In the genomic region with DNA sequence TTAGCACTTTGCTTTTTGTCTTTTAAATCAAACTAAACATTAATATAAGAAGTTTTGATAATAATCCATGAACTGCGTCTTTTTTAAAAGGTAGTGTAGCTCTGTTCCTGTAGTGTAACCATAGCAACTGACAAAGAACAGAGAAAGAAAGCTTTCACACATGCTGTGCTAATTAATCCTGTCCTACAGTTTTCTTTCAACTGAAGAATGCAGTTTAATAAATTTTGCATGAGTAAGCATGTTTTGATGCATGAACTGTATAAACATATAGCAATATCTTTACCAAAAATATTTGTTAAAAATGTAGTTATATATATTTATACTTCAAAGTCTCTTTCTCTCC, we compare ENCODE assay signal across 22 cellular contexts.
A peak's percentile ranks its signal among the peaks of the same experiment; 100 is the strongest.
DNase-seq lines count a peak whose midpoint lies in the region; FAIRE-seq and TF ChIP-seq lines count a peak whose summit lies in the region.
"Had no signal": no experiment of that assay in that cellular context is flagged by ENCODE, and none has a peak within 500 bp of the region (broad histone marks: within the 10 kb centered on the region; RNA-seq: fewer than 3 reads in every experiment).

No MANE protein-coding gene starts in this region.

- peak overlapping the region; percentile 67 for H3K27ac Mint-ChIP-seq in endothelial cell (ENCODE audit: unreplicated experiment)
- H3K27ac Mint-ChIP-seq: activated CD8-positive, alpha-beta T cell treated with anti-CD3 and anti-CD28 coated beads for 36 hours; activated naive CD8-positive, alpha-beta T cell treated with anti-CD3 and anti-CD28 coated beads, Interleukin-2, amount 10 ng/mL, durations not matched to agents 7 days and 5 days; activated T-cell treated with anti-CD3 and anti-CD28 coated beads, Interleukin-2, amount 50 U/mL, for 72 hours; CD14-positive monocyte; stimulated activated naive B cell treated with anti-CD40 and anti-IgM and Interleukin-4, amounts not matched to agents 10 μg/mL and 1 μg/mL and 100 μg/mL, for 72 hours had no signal

- WGBS in hepatocyte (ENCODE audit: low lambda C conversion rate, missing lambda C conversion rate) = 60% methylated on average over 1 of the region's 1 CpG

- H3K4me2 ChIP-seq in hepatocyte = no peak overlapping the region
- H3K4me2 ChIP-seq: smooth muscle cell had no signal

- H3K9me3 ChIP-seq in hepatocyte (ENCODE audit: low read depth) = no peaks in the 10 kb centered on the region
- H3K9me3 ChIP-seq: transverse colon had no signal

- DNase-seq in DMS 273 (lab: John Stamatoyannopoulos, UW; ENCODE audit: unreplicated experiment) (peak; percentile 49), DMS 273 treated with DMSO at 0.1 percent for 48 hours (lab: John Stamatoyannopoulos, UW) (no peak), NCI-H748 treated with DMSO at 0.1 percent for 48 hours (lab: John Stamatoyannopoulos, UW) (peak; percentile 34), endothelial cell (ENCODE audit: low spot score) (no peak), retina (peak; percentile 61), hepatocyte (ENCODE audit: low spot score) (no peak), urothelium cell line (ENCODE audit: low spot score) (no peak), NOMO-1 (lab: John Stamatoyannopoulos, UW; ENCODE audit: unreplicated experiment in 2 of 2) (no peak)
- DNase-seq: activated CD8-positive, alpha-beta T cell treated with anti-CD3 and anti-CD28 coated beads for 36 hours; activated naive CD8-positive, alpha-beta T cell treated with anti-CD3 and anti-CD28 coated beads, Interleukin-2, amount 10 ng/mL, durations not matched to agents 7 days and 5 days; activated T-cell treated with anti-CD3 and anti-CD28 coated beads, Interleukin-2, amount 50 U/mL, for 72 hours; central memory CD4-positive, alpha-beta T cell; DMS79 treated with DMSO at 0.1 percent for 48 hours; foreskin melanocyte; midbrain; occipital lobe; stimulated activated naive B cell treated with anti-CD40 and anti-IgM and Interleukin-4, amounts not matched to agents 10 μg/mL and 1 μg/mL and 100 μg/mL, for 72 hours; transverse colon had no signal

- no peak overlapping the region for H2AFZ ChIP-seq in hepatocyte

- H3K4me1 ChIP-seq in hepatocyte (ENCODE audit: insufficient read depth) = no peaks in the 10 kb centered on the region

- no peaks in the 10 kb centered on the region for H4K20me1 ChIP-seq in hepatocyte (ENCODE audit: insufficient read depth, poor library complexity, severe bottlenecking)

- no peaks in the 10 kb centered on the region for H3K9me3 Mint-ChIP-seq in endothelial cell (ENCODE audit: unreplicated experiment)
- H3K9me3 Mint-ChIP-seq: activated CD8-positive, alpha-beta T cell treated with anti-CD3 and anti-CD28 coated beads for 36 hours; activated naive CD8-positive, alpha-beta T cell treated with anti-CD3 and anti-CD28 coated beads, Interleukin-2, amount 10 ng/mL, durations not matched to agents 7 days and 5 days; activated T-cell treated with anti-CD3 and anti-CD28 coated beads, Interleukin-2, amount 50 U/mL, for 72 hours; stimulated activated naive B cell treated with anti-CD40 and anti-IgM and Interleukin-4, amounts not matched to agents 10 μg/mL and 1 μg/mL and 100 μg/mL, for 72 hours had no signal

- no peak overlapping the region for H3K4me3 Mint-ChIP-seq in endothelial cell (ENCODE audit: unreplicated experiment)
- H3K4me3 Mint-ChIP-seq: activated CD8-positive, alpha-beta T cell treated with anti-CD3 and anti-CD28 coated beads for 36 hours; activated naive CD8-positive, alpha-beta T cell treated with anti-CD3 and anti-CD28 coated beads, Interleukin-2, amount 10 ng/mL, durations not matched to agents 7 days and 5 days; activated T-cell treated with anti-CD3 and anti-CD28 coated beads, Interleukin-2, amount 50 U/mL, for 72 hours; CD14-positive monocyte; stimulated activated naive B cell treated with anti-CD40 and anti-IgM and Interleukin-4, amounts not matched to agents 10 μg/mL and 1 μg/mL and 100 μg/mL, for 72 hours had no signal

- H3K27me3 ChIP-seq in hepatocyte = no peaks in the 10 kb centered on the region
- H3K27me3 ChIP-seq: transverse colon had no signal

- H3K36me3 ChIP-seq in hepatocyte (replicated peaks; ENCODE audit: insufficient read depth, low read depth) = no peaks in the 10 kb centered on the region
- H3K36me3 ChIP-seq: transverse colon had no signal

- no peaks in the 10 kb centered on the region for H3K9me2 ChIP-seq in hepatocyte (replicated peaks; ENCODE audit: insufficient read depth)

- no peak for FAIRE-seq in urothelium cell line (lab: Jason Lieb, UNC)
- FAIRE-seq: HTR-8/SVneo had no signal

- H3K36me3 Mint-ChIP-seq in endothelial cell (ENCODE audit: low read depth, unreplicated experiment) = peaks cover 5% of the 10 kb centered on the region
- H3K36me3 Mint-ChIP-seq: activated naive CD8-positive, alpha-beta T cell treated with anti-CD3 and anti-CD28 coated beads, Interleukin-2, amount 10 ng/mL, durations not matched to agents 7 days and 5 days had no signal

- peaks cover 3% of the 10 kb centered on the region for H3K27me3 Mint-ChIP-seq in endothelial cell (ENCODE audit: unreplicated experiment)
- H3K27me3 Mint-ChIP-seq: activated CD8-positive, alpha-beta T cell treated with anti-CD3 and anti-CD28 coated beads for 36 hours; activated naive CD8-positive, alpha-beta T cell treated with anti-CD3 and anti-CD28 coated beads, Interleukin-2, amount 10 ng/mL, durations not matched to agents 7 days and 5 days; stimulated activated naive B cell treated with anti-CD40 and anti-IgM and Interleukin-4, amounts not matched to agents 10 μg/mL and 1 μg/mL and 100 μg/mL, for 72 hours had no signal

- H3K27ac ChIP-seq in hepatocyte = no peak overlapping the region
- H3K27ac ChIP-seq: 22Rv1, transverse colon had no signal

- TF ChIP-seq CTCF in endothelial cell (IDR thresholded peaks at IDR 0.05; ENCODE audit: unreplicated experiment) (no peak), hepatocyte (IDR thresholded peaks at IDR 0.05; ENCODE audit: poor library complexity) (no peak)

- H3K79me2 ChIP-seq in hepatocyte = no peaks in the 10 kb centered on the region

- H3K4me3 ChIP-seq in hepatocyte = no peak overlapping the region
- H3K4me3 ChIP-seq: smooth muscle cell, transverse colon had no signal

- no peaks in the 10 kb centered on the region for H3K4me1 Mint-ChIP-seq in endothelial cell (ENCODE audit: unreplicated experiment)
- H3K4me1 Mint-ChIP-seq: activated naive CD8-positive, alpha-beta T cell treated with anti-CD3 and anti-CD28 coated beads, Interleukin-2, amount 10 ng/mL, durations not matched to agents 7 days and 5 days; CD14-positive monocyte had no signal

Comparison
In these comparisons a context has a peak if more than half of its experiments do, and no peak if none do; other contexts are left out.
1. DNase-seq: peak in DMS 273 (single experiment), NCI-H748 treated with DMSO at 0.1 percent for 48 hours (single experiment) and retina (single experiment); none in DMS 273 treated with DMSO at 0.1 percent for 48 hours (single experiment), endothelial cell (single experiment), hepatocyte (single experiment), urothelium cell line (single experiment) and NOMO-1 (0 of 2).